22 cellular contexts compared by ENCODE assay signal in genomic region chr1:2031546-2032540, GRCh38. TPM values are rescaled to one million over a fixed set of nuclear protein-coding genes. Genes with fewer than 3 reads are reported as not detected.
"Had no signal": no experiment of that assay in that cellular context is flagged by ENCODE, and none has a peak within 500 bp of the region (broad histone marks: within the 10 kb centered on the region; RNA-seq: fewer than 3 reads in every experiment).

No MANE protein-coding gene starts in this region.

- H3K9me3 Mint-ChIP-seq: activated CD8-positive, alpha-beta T cell treated with anti-CD3 and anti-CD28 coated beads for 36 hours; activated naive CD8-positive, alpha-beta T cell treated with anti-CD3 and anti-CD28 coated beads, Interleukin-2, amount 10 ng/mL, durations not matched to agents 7 days and 5 days; activated T-cell treated with anti-CD3 and anti-CD28 coated beads, Interleukin-2, amount 50 U/mL, for 72 hours; effector memory CD8-positive, alpha-beta T cell; immature natural killer cell; natural killer cell had no signal

- H3K9me3 ChIP-seq: psoas muscle, sigmoid colon, upper lobe of left lung had no signal

- H3K27me3 ChIP-seq: cardiac muscle cell, upper lobe of left lung had no signal

- H3K4me3 ChIP-seq: cardiac muscle cell, psoas muscle, sigmoid colon, upper lobe of left lung had no signal

- DNase-seq: activated CD4-positive, CD25-positive, alpha-beta regulatory T cell treated with anti-CD3 and anti-CD28 coated beads, Interleukin-2, amount 50 U/mL, for 72 hours; activated CD8-positive, alpha-beta memory T cell treated with anti-CD3 and anti-CD28 coated beads, Interleukin-2, amount 50 U/mL, for 4 hours; activated CD8-positive, alpha-beta T cell treated with anti-CD3 and anti-CD28 coated beads for 36 hours; activated gamma-delta T cell treated with Interleukin-2 at 50 U/mL for 16 hours; activated naive CD8-positive, alpha-beta T cell treated with anti-CD3 and anti-CD28 coated beads, Interleukin-2, amount 10 ng/mL, durations not matched to agents 7 days and 5 days; activated T-cell treated with anti-CD3 and anti-CD28 coated beads, Interleukin-2, amount 50 U/mL, for 72 hours; cortex of kidney; effector memory CD8-positive, alpha-beta T cell; immature natural killer cell; left cardiac atrium; mammary epithelial cell; natural killer cell; psoas muscle; sigmoid colon; stimulated activated CD4-positive, alpha-beta T cell treated with anti-CD3 and anti-CD28 coated beads, Interleukin-12 subunit alpha, Interleukin-12 subunit beta, amount 100 ng/mL, for 4 hours; stimulated activated naive CD4-positive, alpha-beta T cell treated with Interleukin-2 at 50 U/mL for 16 hours; T-helper 2 cell had no signal

- ATAC-seq: activated CD8-positive, alpha-beta T cell treated with anti-CD3 and anti-CD28 coated beads for 36 hours; activated T-cell treated with anti-CD3 and anti-CD28 coated beads, Interleukin-2, amount 50 U/mL, for 72 hours; effector memory CD8-positive, alpha-beta T cell; natural killer cell; psoas muscle had no signal

- H3K27me3 Mint-ChIP-seq: activated CD8-positive, alpha-beta T cell treated with anti-CD3 and anti-CD28 coated beads for 36 hours had no signal

- H3K4me1 ChIP-seq: psoas muscle, sigmoid colon, upper lobe of left lung had no signal

- H3K36me3 ChIP-seq: cardiac muscle cell, sigmoid colon, upper lobe of left lung had no signal

- H3K36me3 Mint-ChIP-seq: activated naive CD8-positive, alpha-beta T cell treated with anti-CD3 and anti-CD28 coated beads, Interleukin-2, amount 10 ng/mL, durations not matched to agents 7 days and 5 days; immature natural killer cell; natural killer cell had no signal

- H3K4me3 Mint-ChIP-seq: activated CD8-positive, alpha-beta T cell treated with anti-CD3 and anti-CD28 coated beads for 36 hours; activated naive CD8-positive, alpha-beta T cell treated with anti-CD3 and anti-CD28 coated beads, Interleukin-2, amount 10 ng/mL, durations not matched to agents 7 days and 5 days; activated T-cell treated with anti-CD3 and anti-CD28 coated beads, Interleukin-2, amount 50 U/mL, for 72 hours; effector memory CD8-positive, alpha-beta T cell; immature natural killer cell; natural killer cell had no signal

- H3K27ac Mint-ChIP-seq: activated CD8-positive, alpha-beta T cell treated with anti-CD3 and anti-CD28 coated beads for 36 hours; activated naive CD8-positive, alpha-beta T cell treated with anti-CD3 and anti-CD28 coated beads, Interleukin-2, amount 10 ng/mL, durations not matched to agents 7 days and 5 days; activated T-cell treated with anti-CD3 and anti-CD28 coated beads, Interleukin-2, amount 50 U/mL, for 72 hours; effector memory CD8-positive, alpha-beta T cell; immature natural killer cell; natural killer cell had no signal

- H3K4me1 Mint-ChIP-seq: activated naive CD8-positive, alpha-beta T cell treated with anti-CD3 and anti-CD28 coated beads, Interleukin-2, amount 10 ng/mL, durations not matched to agents 7 days and 5 days; immature natural killer cell; natural killer cell had no signal

- H3K27ac ChIP-seq: cardiac muscle cell, psoas muscle, sigmoid colon, upper lobe of left lung had no signal

RNA-seq across cellular contexts. Expression of gene GABRD, which starts 12.7 kb away (rescaled TPM):
- total RNA-seq: activated CD8-positive, alpha-beta T cell treated with anti-CD3 and anti-CD28 coated beads for 36 hours; activated naive CD8-positive, alpha-beta T cell treated with anti-CD3 and anti-CD28 coated beads, Interleukin-2, amount 10 ng/mL, durations not matched to agents 7 days and 5 days; activated T-cell treated with anti-CD3 and anti-CD28 coated beads, Interleukin-2, amount 50 U/mL, for 72 hours; cardiac muscle cell; epithelial cell of proximal tubule; mammary epithelial cell; mononuclear cell; omental fat pad; sigmoid colon had no signal
- polyA plus RNA-seq: cardiac muscle cell, immature natural killer cell, mammary epithelial cell had no signal

RNA-seq across cellular contexts. Expression of gene CFAP74, which starts 28.3 kb away (rescaled TPM):
- total RNA-seq: activated naive CD8-positive, alpha-beta T cell treated with anti-CD3 and anti-CD28 coated beads, Interleukin-2, amount 10 ng/mL, durations not matched to agents 7 days and 5 days; activated T-cell treated with anti-CD3 and anti-CD28 coated beads, Interleukin-2, amount 50 U/mL, for 72 hours; epithelial cell of proximal tubule; left cardiac atrium; natural killer cell; psoas muscle had no signal
- polyA plus RNA-seq: immature natural killer cell, mammary epithelial cell had no signal
